8 cellular contexts compared by ENCODE assay signal in genomic region chr6:37018152-37019064, GRCh38. TPM values are rescaled to one million over a fixed set of nuclear protein-coding genes. Genes with fewer than 3 reads are reported as not detected.
A peak's percentile ranks its signal among the peaks of the same experiment; 100 is the strongest.
DNase-seq lines count a peak whose midpoint lies in the region; ATAC-seq and TF ChIP-seq lines count a peak whose summit lies in the region.

No MANE protein-coding gene starts in this region.

- peak; percentile 90 for ATAC-seq in GM21723 (IDR thresholded peaks at IDR 0.05; ENCODE audit: unreplicated experiment)
- ATAC-seq in naive thymus-derived CD8-positive, alpha-beta T cell, result peak; percentile 93 to 95

- peaks cover 27 to 47% (median 42%) of the 10 kb centered on the region in 4 donors for H3K4me1 Mint-ChIP-seq in naive thymus-derived CD8-positive, alpha-beta T cell

- intact Hi-C loops in OCI-LY7 (cut with micrococcal nuclease; ENCODE audit: unreplicated experiment), result loop anchor here (1.0 to 5.0 kb wide), 7 partner anchors 32 to 252 kb away; partner anchors contain the start of gene C6orf89

- H3K36me3 ChIP-seq in OCI-LY7 (ENCODE audit: insufficient read depth, low read length), result no peaks in the 10 kb centered on the region

- no peaks in the 10 kb centered on the region for H3K9me3 Mint-ChIP-seq in naive thymus-derived CD8-positive, alpha-beta T cell

- H3K36me3 Mint-ChIP-seq in naive thymus-derived CD8-positive, alpha-beta T cell, result no peaks in the 10 kb centered on the region

- no peak for TF ChIP-seq POLR2A in erythroblast (IDR thresholded peaks at IDR 0.05; ENCODE audit: low read length)

- DNase-seq in DMS153 treated with DMSO at 0.1 percent for 48 hours (lab: John Stamatoyannopoulos, UW; ENCODE audit: unreplicated experiment), result peak; percentile 51
- DNase-seq in KBM-7, result peak; percentile 88
- DNase-seq in OCI-LY7 (ENCODE audit: low spot score), result peak; percentile 91
- DNase-seq in activated T-cell treated with anti-CD3 and anti-CD28 coated beads for 1 hour (ENCODE audit: low read depth), result peak; percentile 82
- DNase-seq in erythroblast (lab: John Stamatoyannopoulos, UW), result peak; percentile 90 to 93
- peak; percentile 68 to 92 (median 82) for DNase-seq in naive thymus-derived CD8-positive, alpha-beta T cell
- DNase-seq in stimulated activated CD8-positive, alpha-beta memory T cell treated with anti-CD3 and anti-CD28 coated beads, Interleukin-7, amount 100 ng/mL, for 48 hours (ENCODE audit: extremely low read depth in 1 of 2, low read depth in 1 of 2), result peak; percentile 72 to 88

- no peaks in the 10 kb centered on the region for H3K79me2 ChIP-seq in OCI-LY7 (ENCODE audit: insufficient read depth, low read depth, low read length)

- H3K4me1 ChIP-seq in OCI-LY7 (ENCODE audit: insufficient read depth, low read length, poor library complexity, severe bottlenecking), result peaks cover 13% of the 10 kb centered on the region

- BruUV-seq in OCI-LY7 (replicated peaks; lab: Mats Ljungman, UMichigan), result no TSS peak

- no peak overlapping the region for H3K27ac ChIP-seq in OCI-LY7 (ENCODE audit: low read depth, low read length, poor library complexity, severe bottlenecking)

- no peaks in the 10 kb centered on the region for H4K20me1 ChIP-seq in OCI-LY7 (ENCODE audit: insufficient read depth, low read length)

- no peaks in the 10 kb centered on the region for H3K9me2 ChIP-seq in OCI-LY7 (ENCODE audit: insufficient read depth, low read length)

- H3K27me3 Mint-ChIP-seq in naive thymus-derived CD8-positive, alpha-beta T cell, result no peaks in the 10 kb centered on the region

- in situ Hi-C loops in KBM-7 (cut with MboI; ENCODE audit: low pct_unique_long_range_greater_than_20kb, low sequenced_read_pairs), result no loop called here

- H3K4me3 Mint-ChIP-seq in naive thymus-derived CD8-positive, alpha-beta T cell, result no peak overlapping the region

- CTCF ChIA-PET in OCI-LY7 (lab: Charles Lee; ENCODE audit: unreplicated experiment), result interaction anchor here (0.6 to 1.7 kb wide), 17 partner anchors 11 to 240 kb away, joined by 3 to 31 read pairs (median 5); partner anchors contain the start of genes C6orf89 and TMEM217

- peak overlapping the region; percentile 17 to 92 (median 76) for H3K27ac Mint-ChIP-seq in naive thymus-derived CD8-positive, alpha-beta T cell

- H2AFZ ChIP-seq in OCI-LY7 (ENCODE audit: low read length), result no peak overlapping the region

- H3K4me2 ChIP-seq in OCI-LY7 (ENCODE audit: low read length), result peak overlapping the region; percentile 24; the same call in 1 of the 2 replicates

- POLR2A ChIA-PET in OCI-LY7 (lab: Charles Lee), result interaction anchor here (0.7 to 2.2 kb wide), 6 partner anchors 12 to 133 kb away, joined by 3 to 12 read pairs (median 5); no protein-coding TSS in a partner anchor
- POLR2A ChIA-PET in naive thymus-derived CD8-positive, alpha-beta T cell (lab: Charles Lee), result interaction anchor here (0.8 to 13.8 kb wide), 9 partner anchors 32 to 252 kb away, joined by 3 to 205 read pairs (median 16); partner anchors contain the start of genes C6orf89, MTCH1, PIM1 and PPIL1

- TF ChIP-seq CTCF in OCI-LY7 (conservative IDR thresholded peaks at IDR 0.05; ENCODE audit: low read length), result peak; percentile 93

- H3K4me3 ChIP-seq in OCI-LY7 (ENCODE audit: low read depth, low read length, poor library complexity, severe bottlenecking), result no peak overlapping the region

- H3K9me3 ChIP-seq in OCI-LY7 (ENCODE audit: low read length), result no peaks in the 10 kb centered on the region

RNA-seq across cellular contexts. Expression of gene FGD2, which starts 13.0 kb away (rescaled TPM):
- 23.8 and 27.8 TPM in 2 replicates for total RNA-seq in OCI-LY7 (2014; rRNA removed; shearing (Covaris generic))
- 45.7 and 48.6 TPM in 2 replicates for total RNA-seq in OCI-LY7 (2022)
- 1 to 10 TPM; 7.2 to 7.4 TPM for total RNA-seq in naive thymus-derived CD8-positive, alpha-beta T cell
- under 1 TPM in 1 of 3 donors, not detected in 2; 0.25 TPM for polyA plus RNA-seq in naive thymus-derived CD8-positive, alpha-beta T cell

RNA-seq across cellular contexts. Expression of gene MTCH1, which starts 32.4 kb away (rescaled TPM):
- 81.4 and 93.7 TPM in 2 replicates for total RNA-seq in OCI-LY7 (2014; rRNA removed; shearing (Covaris generic))
- total RNA-seq in OCI-LY7 (2022), result 72.5 and 79.6 TPM in 2 replicates
- total RNA-seq in naive thymus-derived CD8-positive, alpha-beta T cell, result 100 to 1,000 TPM; 137 to 143 TPM
- polyA plus RNA-seq in naive thymus-derived CD8-positive, alpha-beta T cell, result 10 to 100 TPM; 63.2 to 78.3 (median 74.8) TPM
